In the genomic region with DNA sequence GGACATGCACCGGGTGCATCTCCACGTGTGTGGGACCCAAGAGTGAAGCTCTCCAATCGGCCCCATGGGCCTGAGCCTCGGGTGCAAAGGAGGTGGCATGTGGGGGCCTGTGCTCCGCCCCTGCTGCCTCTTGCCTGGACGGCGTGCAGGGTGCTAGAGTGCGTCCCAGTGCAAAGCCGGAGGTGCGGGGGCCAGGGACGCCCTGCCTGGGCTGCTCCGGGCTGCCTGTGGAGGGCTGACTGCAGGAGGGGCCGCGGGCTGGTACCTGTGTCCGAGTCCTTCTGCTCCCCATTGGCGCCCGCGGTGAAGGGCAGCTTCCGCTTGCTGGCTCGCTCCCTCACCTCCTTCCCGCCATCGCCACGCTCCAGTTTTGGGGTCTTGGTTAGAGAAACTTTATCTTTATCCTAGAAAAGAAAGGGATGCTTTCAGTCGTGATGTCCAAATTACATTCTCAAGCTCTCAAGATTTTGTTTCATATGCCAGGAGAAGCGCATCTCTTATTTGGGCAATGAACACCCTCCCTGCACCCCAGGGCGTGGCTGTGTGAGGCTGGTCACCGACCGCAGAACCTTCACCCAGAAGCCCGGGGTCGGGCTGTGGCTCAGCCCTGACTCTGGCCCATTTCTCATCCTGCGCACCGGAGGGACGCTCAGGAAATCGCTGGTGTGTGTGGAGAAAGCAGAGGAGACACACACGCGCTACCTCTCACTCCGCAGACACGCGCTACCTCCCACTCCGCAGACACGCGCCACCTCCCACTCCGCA, we compare ENCODE assay signal across 2 cellular contexts.
TF ChIP-seq lines count a peak whose summit lies in the region.

No MANE protein-coding gene starts in this region.

TF ChIP-seq in HepG2, 621 proteins besides CTCF, POLR2A, EP300 and RAD21:
- TF ChIP-seq AGO2 (optimal IDR thresholded peaks at IDR 0.05; ENCODE audit: low read depth, low read length), result peak; percentile 71
- no peak for TF ChIP-seq ZNF563 (CRISPR knock-in tag; IDR thresholded peaks at IDR 0.05)
- TF ChIP-seq ZNF326 (CRISPR knock-in tag; IDR thresholded peaks at IDR 0.05; ENCODE audit: borderline replicate concordance), result no peak
- peak; percentile 3 for TF ChIP-seq RBM22 (optimal IDR thresholded peaks at IDR 0.05; ENCODE audit: low read length)

TF ChIP-seq in K562, 482 proteins besides CTCF, POLR2A, EP300 and RAD21:
- TF ChIP-seq RBM14 (IDR thresholded peaks at IDR 0.05; ENCODE audit: borderline replicate concordance, insufficient read depth, low read depth, low read length) (no peak), BACH1 (tag; IDR thresholded peaks at IDR 0.05) (no peak), POLR2G (IDR thresholded peaks at IDR 0.05; ENCODE audit: low read depth, low read length) (0 out of 2 replicates have a peak, but pooled peaks have one; percentile 4), EZH2 (IDR thresholded peaks at IDR 0.05; ENCODE audit: borderline replicate concordance, low read depth, low read length) (no peak)
- TF ChIP-seq, protein P1, sequence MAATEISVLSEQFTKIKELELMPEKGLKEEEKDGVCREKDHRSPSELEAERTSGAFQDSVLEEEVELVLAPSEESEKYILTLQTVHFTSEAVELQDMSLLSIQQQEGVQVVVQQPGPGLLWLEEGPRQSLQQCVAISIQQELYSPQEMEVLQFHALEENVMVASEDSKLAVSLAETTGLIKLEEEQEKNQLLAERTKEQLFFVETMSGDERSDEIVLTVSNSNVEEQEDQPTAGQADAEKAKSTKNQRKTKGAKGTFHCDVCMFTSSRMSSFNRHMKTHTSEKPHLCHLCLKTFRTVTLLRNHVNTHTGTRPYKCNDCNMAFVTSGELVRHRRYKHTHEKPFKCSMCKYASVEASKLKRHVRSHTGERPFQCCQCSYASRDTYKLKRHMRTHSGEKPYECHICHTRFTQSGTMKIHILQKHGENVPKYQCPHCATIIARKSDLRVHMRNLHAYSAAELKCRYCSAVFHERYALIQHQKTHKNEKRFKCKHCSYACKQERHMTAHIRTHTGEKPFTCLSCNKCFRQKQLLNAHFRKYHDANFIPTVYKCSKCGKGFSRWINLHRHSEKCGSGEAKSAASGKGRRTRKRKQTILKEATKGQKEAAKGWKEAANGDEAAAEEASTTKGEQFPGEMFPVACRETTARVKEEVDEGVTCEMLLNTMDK (IDR thresholded peaks at IDR 0.05; ENCODE audit: borderline replicate concordance, insufficient read depth, low read depth, low read length, poor library complexity, severe bottlenecking), result no peak
